Comparison of ENCODE assay signal across 8 cellular contexts in the genomic region with DNA sequence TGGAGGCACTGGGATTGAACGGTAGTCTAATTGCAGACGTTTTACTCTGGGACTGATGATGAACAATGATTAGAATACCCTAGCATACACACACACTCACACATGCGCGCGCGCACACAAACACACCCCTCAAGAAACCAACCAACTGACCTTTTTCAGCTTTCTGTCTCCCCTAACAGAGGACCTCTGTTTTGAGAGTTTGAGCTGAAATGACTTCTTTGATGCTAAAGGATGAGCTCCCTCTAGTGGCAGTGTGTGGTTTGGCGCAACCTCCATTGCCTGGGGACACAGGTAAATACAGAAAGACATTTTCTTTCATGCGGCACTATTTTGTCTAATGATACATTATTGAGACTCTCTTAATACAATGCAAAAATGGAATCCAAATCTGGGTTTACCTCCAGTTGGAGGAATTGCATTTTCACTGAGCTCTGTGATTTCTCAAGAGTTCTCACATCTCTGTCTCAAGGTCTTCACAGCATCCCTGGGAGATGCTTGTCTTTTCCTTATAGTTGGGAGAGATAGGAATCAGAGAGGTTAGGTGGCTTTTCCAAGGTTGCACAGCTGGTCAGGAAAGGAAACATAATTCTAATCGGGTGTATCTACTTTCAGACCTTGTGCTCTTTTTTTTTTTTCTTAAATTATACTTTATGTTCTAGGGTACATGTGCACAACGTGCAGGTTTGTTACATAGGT.
DNase-seq lines count a peak whose midpoint lies in the region; ATAC-seq lines count a peak whose summit lies in the region.

No MANE protein-coding gene starts in this region.

- peak; percentile 80 for DNase-seq in DMS53 (lab: John Stamatoyannopoulos, UW)
- DNase-seq in LHCN-M2 (ENCODE audit: low read depth) = peak; percentile 41
- peak; percentile 6 for DNase-seq in SHP77 treated with DMSO at 0.1 percent for 48 hours (lab: John Stamatoyannopoulos, UW)
- DNase-seq in activated gamma-delta T cell treated with anti-CD3 and anti-CD28 coated beads, Interleukin-2, amount 50 U/mL, for 16 hours (ENCODE audit: low read depth) = peak; percentile 50
- peak; percentile 53 for DNase-seq in glomerular visceral epithelial cell (ENCODE audit: extremely low spot score)
- DNase-seq in renal cortical epithelial cell (ENCODE audit: low read depth) = peak; percentile 54

- ATAC-seq in GM21526 (IDR thresholded peaks at IDR 0.05; ENCODE audit: low FRiP score, unreplicated experiment) = peak; percentile 71
- ATAC-seq in HG03039 (IDR thresholded peaks at IDR 0.05; ENCODE audit: unreplicated experiment) = no peak

Comparison
In these comparisons a context has a peak if more than half of its experiments do, and no peak if none do; other contexts are left out.
1. DNase-seq: peak in every context shown above with its lines; median percentile 80 in DMS53; 54 in renal cortical epithelial cell; 53 in glomerular visceral epithelial cell; 50 in activated gamma-delta T cell treated with anti-CD3 and anti-CD28 coated beads, Interleukin-2, amount 50 U/mL, for 16 hours; 41 in LHCN-M2; 6 in SHP77 treated with DMSO at 0.1 percent for 48 hours.